Comparison of ENCODE assay signal across 14 cellular contexts in genomic region chr7:13042605-13043236, GRCh38.
DNase-seq lines count a peak whose midpoint lies in the region; TF ChIP-seq lines count a peak whose summit lies in the region.
"Had no signal": no experiment of that assay in that cellular context is flagged by ENCODE, and none has a peak within 500 bp of the region (broad histone marks: within the 10 kb centered on the region; RNA-seq: fewer than 3 reads in every experiment).

No MANE protein-coding gene starts in this region.

- no peak overlapping the region for H3K23ac ChIP-seq in mesenchymal stem cell (ENCODE audit: low read length in 2 of 2)

- no peak overlapping the region for H2AFZ ChIP-seq in mesenchymal stem cell (ENCODE audit: low read depth, low read length)

- no peak overlapping the region for H3K4me3 Mint-ChIP-seq in Calu3 (ENCODE audit: low read depth, unreplicated experiment)
- H3K4me3 Mint-ChIP-seq: activated naive CD8-positive, alpha-beta T cell treated with anti-CD3 and anti-CD28 coated beads, Interleukin-2, amount 50 U/mL, for 24 hours; activated T-cell treated with anti-CD3 and anti-CD28 coated beads, Interleukin-2, amount 50 U/mL, for 72 hours had no signal

- peaks cover 2% of the 10 kb centered on the region; the same call in 1 of the 2 replicates for H3K9me3 ChIP-seq in MG63
- H3K9me3 ChIP-seq in ectodermal cell (ENCODE audit: control insufficient read depth, low read length): no peaks in the 10 kb centered on the region
- H3K9me3 ChIP-seq in mesenchymal stem cell (ENCODE audit: control insufficient read depth, low read length): no peaks in the 10 kb centered on the region

- H3K4me1 Mint-ChIP-seq in Calu3 (ENCODE audit: low read depth, unreplicated experiment): peaks cover 18% of the 10 kb centered on the region
- H3K4me1 Mint-ChIP-seq: activated naive CD8-positive, alpha-beta T cell treated with anti-CD3 and anti-CD28 coated beads, Interleukin-2, amount 50 U/mL, for 24 hours had no signal

- H3K4me3 ChIP-seq in MG63: no peak overlapping the region
- no peak overlapping the region for H3K4me3 ChIP-seq in ectodermal cell (ENCODE audit: insufficient read depth, low read depth, low read length)
- no peak overlapping the region for H3K4me3 ChIP-seq in mesenchymal stem cell (ENCODE audit: insufficient read depth in 1 of 2, low read depth in 1 of 2, low read length in 2 of 2)

- H3K27me3 Mint-ChIP-seq in Calu3 (ENCODE audit: unreplicated experiment): no peaks in the 10 kb centered on the region

- peak overlapping the region; percentile 53 for H4K91ac ChIP-seq in mesenchymal stem cell (ENCODE audit: low read length)

- TF ChIP-seq CTCF in Calu3 (IDR thresholded peaks at IDR 0.05; ENCODE audit: unreplicated experiment): no peak

- DNase-seq in EL (peak; percentile 29), MG63 (peak; percentile 5), mesenchymal stem cell (peak; percentile 16), iPS-NIHi11 (ENCODE audit: low spot score) (no peak), Calu3 (no peak), HuH-7 (ENCODE audit: low spot score) (no peak), T-helper 9 cell (no peak)
- DNase-seq: activated CD4-positive, alpha-beta T cell treated with anti-CD3 and anti-CD28 coated beads, Interleukin-2, amount 50 U/mL, for 48 hours; activated naive CD8-positive, alpha-beta T cell treated with anti-CD3 and anti-CD28 coated beads, Interleukin-2, amount 50 U/mL, for 24 hours; activated T-cell treated with anti-CD3 and anti-CD28 coated beads, Interleukin-2, amount 50 U/mL, for 72 hours; AML-193; NCI-H1930; NCI-H510A treated with DMSO at 0.1 percent for 48 hours had no signal

- H3K18ac ChIP-seq in mesenchymal stem cell (ENCODE audit: low read depth in 1 of 2, low read length in 2 of 2): peak overlapping the region in 1 of 2 experiments; percentile 61

- H3K36me3 ChIP-seq in MG63 (no peaks in the 10 kb centered on the region), ectodermal cell (ENCODE audit: control insufficient read depth, insufficient read depth, low read length) (no peaks in the 10 kb centered on the region), mesenchymal stem cell (ENCODE audit: control insufficient read depth in 1 of 2, insufficient read depth in 2 of 2, low read depth in 1 of 2, low read length in 2 of 2) (no peaks in the 10 kb centered on the region)

- no peak overlapping the region for H3K4me2 ChIP-seq in mesenchymal stem cell (ENCODE audit: low read length, poor library complexity, severe bottlenecking)

- intact Hi-C loops in Calu3 (cut with micrococcal nuclease; ENCODE audit: unreplicated experiment): loop anchor here (5.0 kb wide), 2 partner anchors 355 to 945 kb away; partner anchors contain the start of gene ARL4A

- no peaks in the 10 kb centered on the region for H3K79me1 ChIP-seq in mesenchymal stem cell (replicated peaks; ENCODE audit: low read length, poor library complexity, severe bottlenecking)

- H2BK12ac ChIP-seq in mesenchymal stem cell (ENCODE audit: low read length in 2 of 2): peak overlapping the region in 1 of 2 experiments; percentile 71

- H4K8ac ChIP-seq in mesenchymal stem cell (ENCODE audit: low read length): no peak overlapping the region

- H3K9me3 Mint-ChIP-seq in Calu3 (ENCODE audit: low read depth, unreplicated experiment): no peaks in the 10 kb centered on the region
- H3K9me3 Mint-ChIP-seq: activated naive CD8-positive, alpha-beta T cell treated with anti-CD3 and anti-CD28 coated beads, Interleukin-2, amount 50 U/mL, for 24 hours; activated T-cell treated with anti-CD3 and anti-CD28 coated beads, Interleukin-2, amount 50 U/mL, for 72 hours had no signal

- no peak overlapping the region for H3K27ac Mint-ChIP-seq in Calu3 (ENCODE audit: unreplicated experiment)
- H3K27ac Mint-ChIP-seq: activated naive CD8-positive, alpha-beta T cell treated with anti-CD3 and anti-CD28 coated beads, Interleukin-2, amount 50 U/mL, for 24 hours; activated T-cell treated with anti-CD3 and anti-CD28 coated beads, Interleukin-2, amount 50 U/mL, for 72 hours had no signal

- no peaks in the 10 kb centered on the region for H3K4me1 ChIP-seq in ectodermal cell (ENCODE audit: control insufficient read depth, insufficient read depth, low read length)
- H3K4me1 ChIP-seq in mesenchymal stem cell (ENCODE audit: control insufficient read depth, insufficient read depth, low read depth, low read length): no peaks in the 10 kb centered on the region

- H3K14ac ChIP-seq in mesenchymal stem cell (ENCODE audit: low read length in 2 of 2): no peak overlapping the region

- H3K27ac ChIP-seq in ectodermal cell (ENCODE audit: insufficient read depth, low read depth, low read length, poor library complexity, severe bottlenecking): peak overlapping the region; percentile 16
- H3K27ac ChIP-seq in mesenchymal stem cell (ENCODE audit: low read length, poor library complexity, severe bottlenecking): no peak overlapping the region

- no peak overlapping the region for H2AK5ac ChIP-seq in mesenchymal stem cell (ENCODE audit: low read length, severe bottlenecking)

- no peak overlapping the region for H2BK15ac ChIP-seq in mesenchymal stem cell (ENCODE audit: low read depth, poor library complexity, severe bottlenecking)

- CTCF ChIA-PET in Calu3 (lab: Charles Lee): no interaction called here

- no TSS peak for BruUV-seq in Calu3 (replicated peaks; lab: Mats Ljungman, UMichigan)

- no peaks in the 10 kb centered on the region for H3K36me3 Mint-ChIP-seq in Calu3 (ENCODE audit: insufficient read depth, unreplicated experiment)

- H2BK120ac ChIP-seq in mesenchymal stem cell (ENCODE audit: low read depth, low read length): no peak overlapping the region

- H2BK5ac ChIP-seq in mesenchymal stem cell (ENCODE audit: low read depth, low read length, poor library complexity, severe bottlenecking): no peak overlapping the region

- H3K27me3 ChIP-seq in MG63 (no peaks in the 10 kb centered on the region), ectodermal cell (ENCODE audit: control insufficient read depth, insufficient read depth, low read length, poor library complexity, severe bottlenecking) (no peaks in the 10 kb centered on the region), mesenchymal stem cell (ENCODE audit: control insufficient read depth in 1 of 2, insufficient read depth in 1 of 2, low read length in 2 of 2) (no peaks in the 10 kb centered on the region)

- no peak overlapping the region for H3K9ac ChIP-seq in mesenchymal stem cell (ENCODE audit: low read length)

- no peak overlapping the region for H3K4ac ChIP-seq in mesenchymal stem cell (ENCODE audit: low read depth in 1 of 2, low read length in 2 of 2)

Comparison
In these comparisons a context has a peak if more than half of its experiments do, and no peak if none do; other contexts are left out.
1. DNase-seq: peak in EL (single experiment), MG63 (single experiment) and mesenchymal stem cell (single experiment); none in iPS-NIHi11 (single experiment), Calu3 (single experiment), HuH-7 (single experiment) and T-helper 9 cell (single experiment).